In genomic region chr5:53416144-53416730, GRCh38 we compare ENCODE assay signal across 13 cellular contexts.
DNase-seq lines count a peak whose midpoint lies in the region; ATAC-seq lines count a peak whose summit lies in the region.
"Had no signal": no experiment of that assay in that cellular context is flagged by ENCODE, and none has a peak within 500 bp of the region (broad histone marks: within the 10 kb centered on the region; RNA-seq: fewer than 3 reads in every experiment).

No MANE protein-coding gene starts in this region.

- H3K4me1 Mint-ChIP-seq in activated T-helper 17 cell treated with anti-CD3 and anti-CD28 coated beads, Interleukin-2, amount 50 U/mL, for 72 hours: no peaks in the 10 kb centered on the region
- H3K4me1 Mint-ChIP-seq: nephron progenitor cell had no signal

- ATAC-seq in activated T-helper 17 cell treated with anti-CD3 and anti-CD28 coated beads, Interleukin-2, amount 50 U/mL, for 72 hours (replicated peaks): peak; percentile 75
- ATAC-seq in esophagus mucosa (no peak), HG02610 (IDR thresholded peaks at IDR 0.05; ENCODE audit: unreplicated experiment) (no peak)

- DNase-seq in Ammon's horn (ENCODE audit: low spot score) (peak; percentile 45), DMS53 treated with DMSO at 0.1 percent for 48 hours (lab: John Stamatoyannopoulos, UW; ENCODE audit: unreplicated experiment) (peak; percentile 5), HT1080 (ENCODE audit: low read depth) (peak; percentile 55), activated gamma-delta T cell (lab: John Stamatoyannopoulos, UW) (no peak)
- DNase-seq: BE2C, NCI-H146, nephron progenitor cell, spleen, tibial artery, WERI-Rb-1 had no signal

- H3K36me3 Mint-ChIP-seq in activated T-helper 17 cell treated with anti-CD3 and anti-CD28 coated beads, Interleukin-2, amount 50 U/mL, for 72 hours (ENCODE audit: low read depth): no peaks in the 10 kb centered on the region

- H3K4me3 Mint-ChIP-seq in activated T-helper 17 cell treated with anti-CD3 and anti-CD28 coated beads, Interleukin-2, amount 50 U/mL, for 72 hours: no peak overlapping the region
- H3K4me3 Mint-ChIP-seq: nephron progenitor cell had no signal

- no peak overlapping the region for H3K27ac Mint-ChIP-seq in activated T-helper 17 cell treated with anti-CD3 and anti-CD28 coated beads, Interleukin-2, amount 50 U/mL, for 72 hours
- H3K27ac Mint-ChIP-seq: nephron progenitor cell had no signal

- peaks cover 3% of the 10 kb centered on the region for H3K27me3 Mint-ChIP-seq in activated T-helper 17 cell treated with anti-CD3 and anti-CD28 coated beads, Interleukin-2, amount 50 U/mL, for 72 hours

- H3K9me3 Mint-ChIP-seq in activated T-helper 17 cell treated with anti-CD3 and anti-CD28 coated beads, Interleukin-2, amount 50 U/mL, for 72 hours: no peaks in the 10 kb centered on the region
